Comparison of ENCODE assay signal across 18 cellular contexts in genomic region chr5:77355751-77356150, GRCh38.
DNase-seq lines count a peak whose midpoint lies in the region; ATAC-seq, FAIRE-seq and TF ChIP-seq lines count a peak whose summit lies in the region.
"Had no signal": no experiment of that assay in that cellular context is flagged by ENCODE, and none has a peak within 500 bp of the region (broad histone marks: within the 10 kb centered on the region; RNA-seq: fewer than 3 reads in every experiment).

No MANE protein-coding gene starts in this region.

- FAIRE-seq in GM18507 (lab: Jason Lieb, UNC) (peak; percentile 33), GM12878 (lab: Jason Lieb, UNC) (no peak)
- FAIRE-seq: D721Med, H1 had no signal

- H3K27ac Mint-ChIP-seq in effector memory CD8-positive, alpha-beta T cell = no peak overlapping the region

- TF ChIP-seq RAD21 in GM12878 (IDR thresholded peaks at IDR 0.05; ENCODE audit: insufficient read depth, low read depth, low read length) = no peak

- BruUV-seq in GM12878 (replicated peaks; lab: Mats Ljungman, UMichigan) = no TSS peak

- TF ChIP-seq CTCF in GM12878 (IDR thresholded peaks at IDR 0.05 in 2 of 3, conservative IDR thresholded peaks at IDR 0.05 in 1 of 3; ENCODE audit: control insufficient read depth in 2 of 3, extremely low read depth in 1 of 3, insufficient read depth in 1 of 3, low read depth in 3 of 3, low read length in 3 of 3) = no peak
- TF ChIP-seq CTCF in heart left ventricle (IDR thresholded peaks at IDR 0.05) = no peak

- H3K4me2 ChIP-seq in GM12878 (ENCODE audit: control insufficient read depth, insufficient read depth) = no peak overlapping the region

- H3K4me3 Mint-ChIP-seq in effector memory CD8-positive, alpha-beta T cell = no peak overlapping the region

- in situ Hi-C loops in GM12878 (cut with MboI) = no loop called here

- H3K27me3 Mint-ChIP-seq in effector memory CD8-positive, alpha-beta T cell = peaks cover 4 to 59% of the 10 kb centered on the region in 2 donors

- no peaks in the 10 kb centered on the region for H3K9me3 Mint-ChIP-seq in effector memory CD8-positive, alpha-beta T cell

- H3K79me2 ChIP-seq in GM12878 (ENCODE audit: control insufficient read depth, insufficient read depth, low read length) = no peaks in the 10 kb centered on the region

- H3K27me3 ChIP-seq in GM12878 (replicated peaks in 1 of 2; ENCODE audit: control insufficient read depth in 2 of 2, insufficient read depth in 2 of 2, low read length in 1 of 2) = no peaks in the 10 kb centered on the region
- H3K27me3 ChIP-seq in rectal smooth muscle tissue (ENCODE audit: control insufficient read depth, insufficient read depth, low read length) = no peaks in the 10 kb centered on the region
- H3K27me3 ChIP-seq in heart left ventricle = no peaks in the 10 kb centered on the region
- H3K27me3 ChIP-seq: MG63 had no signal

- H3K36me3 Mint-ChIP-seq in effector memory CD8-positive, alpha-beta T cell (ENCODE audit: insufficient read depth) = peaks cover 2% of the 10 kb centered on the region

- H2AFZ ChIP-seq in GM12878 (ENCODE audit: control insufficient read depth, low read depth, low read length) = no peak overlapping the region

- H3K27ac ChIP-seq in GM12878 (ENCODE audit: control insufficient read depth, insufficient read depth) = no peak overlapping the region
- H3K27ac ChIP-seq in rectal smooth muscle tissue (ENCODE audit: low read depth, low read length) = peak overlapping the region; percentile 49
- H3K27ac ChIP-seq in heart left ventricle = peak overlapping the region in 1 of 12 donors; percentile 63
- H3K27ac ChIP-seq: KMS-11 had no signal

- DNase-seq in GM18507 (ENCODE audit: extremely low spot score, insufficient read length, low read depth) (no peak), NCI-H2029 (lab: John Stamatoyannopoulos, UW) (peak; percentile 79), GM12878 (ENCODE audit: low read depth, low spot score) (no peak), left cardiac atrium (no peak), heart left ventricle (no peak)
- no peak for DNase-seq in effector memory CD8-positive, alpha-beta T cell
- DNase-seq: C1 segment of cervical spinal cord, DMS79 treated with DMSO at 0.1 percent for 48 hours, MG63, NCI-H1048, NCI-H1436, NCI-H510A, NCI-H82, T-helper 1 cell had no signal

- SMC1A ChIA-PET in GM12878 (lab: Charles Lee; ENCODE audit: uncharacterized antibody, unreplicated experiment) = interaction anchor here (0.8 to 1.5 kb wide), 3 partner anchors 8 to 91 kb away, joined by 3 read pairs; no protein-coding TSS in a partner anchor

- H3K9me3 ChIP-seq in GM12878 (replicated peaks; ENCODE audit: control insufficient read depth, insufficient read depth, low read length) (no peaks in the 10 kb centered on the region), heart left ventricle (no peaks in the 10 kb centered on the region)
- H3K9me3 ChIP-seq: MG63 had no signal

- no peaks in the 10 kb centered on the region for H4K20me1 ChIP-seq in GM12878 (ENCODE audit: control insufficient read depth, insufficient read depth)

- H3K36me3 ChIP-seq in GM12878 (ENCODE audit: control insufficient read depth in 2 of 2, insufficient read depth in 2 of 2, low read length in 1 of 2) (no peaks in the 10 kb centered on the region), rectal smooth muscle tissue (ENCODE audit: control insufficient read depth, insufficient read depth, low read length) (no peaks in the 10 kb centered on the region), heart left ventricle (no peaks in the 10 kb centered on the region)
- H3K36me3 ChIP-seq: MG63 had no signal

- intact Hi-C loops in GM12878 (cut with micrococcal nuclease; ENCODE audit: unreplicated experiment) = no loop called here
- intact Hi-C loops in left cardiac atrium (cut with DNase I) = no loop called here
- intact Hi-C loops in heart left ventricle (cut with DNase I) = no loop called here

- H3K4me3 ChIP-seq in GM12878 (no peak overlapping the region), rectal smooth muscle tissue (ENCODE audit: low read length) (no peak overlapping the region), heart left ventricle (no peak overlapping the region)
- H3K4me3 ChIP-seq: MG63 had no signal

- TF ChIP-seq POLR2A in GM12878 (IDR thresholded peaks at IDR 0.05; ENCODE audit: low read depth, low read length) (no peak), heart left ventricle (IDR thresholded peaks at IDR 0.05) (no peak)

- POLR2A ChIA-PET in GM12878 (lab: Charles Lee) = no interaction called here

- TF ChIP-seq EP300 in GM12878 (IDR thresholded peaks at IDR 0.05; ENCODE audit: borderline replicate concordance in 1 of 2, control insufficient read depth in 1 of 2, low read depth in 2 of 2, low read length in 2 of 2) = no peak

- peaks cover 16% of the 10 kb centered on the region for H3K4me1 ChIP-seq in GM12878 (ENCODE audit: control insufficient read depth, insufficient read depth, low read length)
- peaks cover 8% of the 10 kb centered on the region for H3K4me1 ChIP-seq in rectal smooth muscle tissue (ENCODE audit: control insufficient read depth, insufficient read depth, low read length)
- H3K4me1 ChIP-seq in heart left ventricle = peaks cover 0 to 4% (median 0%) of the 10 kb centered on the region in 12 donors

- RAD21 ChIA-PET in GM12878 (lab: Charles Lee; ENCODE audit: unreplicated experiment) = interaction anchor here (1.0 to 3.9 kb wide), 2 partner anchors 21 to 136 kb away, joined by 3 to 12 read pairs; partner anchors contain the start of gene WDR41

- CTCF ChIA-PET in GM12878 (lab: Yijun Ruan, JAX) = interaction anchor here (1.6 kb wide), 1 partner anchor 8 kb away, joined by 3 read pairs; no protein-coding TSS in a partner anchor

- H3K4me1 Mint-ChIP-seq in effector memory CD8-positive, alpha-beta T cell (ENCODE audit: low read depth in 2 of 2) = no peaks in the 10 kb centered on the region

- H3K9ac ChIP-seq in GM12878 (ENCODE audit: control insufficient read depth, insufficient read depth, low read length) (no peak overlapping the region), rectal smooth muscle tissue (ENCODE audit: low read length) (no peak overlapping the region)
- H3K9ac ChIP-seq: KMS-11 had no signal

- ATAC-seq in GM12878 (peak; percentile 6; the same call in 1 of the 3 replicates), left cardiac atrium (no peak), heart left ventricle (no peak)
- no peak for ATAC-seq in effector memory CD8-positive, alpha-beta T cell (replicated peaks)

TF ChIP-seq in GM12878, 131 proteins besides CTCF, POLR2A, EP300 and RAD21:
- TF ChIP-seq ZBTB40 (IDR thresholded peaks at IDR 0.05; ENCODE audit: borderline replicate concordance) (peak; percentile 83), PAX8 (IDR thresholded peaks at IDR 0.05) (no peak), BMI1 (IDR thresholded peaks at IDR 0.05; ENCODE audit: borderline replicate concordance) (no peak)
